ENCODE assay signal across 29 cellular contexts in the genomic region with DNA sequence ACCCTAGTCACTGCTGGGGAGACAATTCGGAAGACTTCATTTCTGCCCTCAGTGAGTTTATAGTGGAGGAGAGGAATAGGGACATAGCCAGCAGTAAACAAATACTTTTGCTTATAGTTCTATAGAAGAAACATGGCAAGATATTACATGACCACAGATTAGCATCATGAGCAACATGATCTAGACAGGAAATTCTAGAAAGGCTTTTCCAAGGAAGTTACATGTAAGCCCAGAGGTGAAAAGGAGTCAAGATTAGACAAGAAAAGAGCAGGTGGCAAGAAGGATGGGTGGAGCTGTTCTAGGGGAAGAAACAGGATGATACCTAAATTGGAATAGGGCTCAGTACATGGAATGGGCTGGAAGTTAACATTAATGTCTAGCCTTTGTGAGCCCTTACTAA.
"Had no signal": no experiment of that assay in that cellular context is flagged by ENCODE, and none has a peak within 500 bp of the region (broad histone marks: within the 10 kb centered on the region; RNA-seq: fewer than 3 reads in every experiment).

No MANE protein-coding gene starts in this region.

- H3K36me3 ChIP-seq: adrenal gland, breast epithelium, gastroesophageal sphincter, WERI-Rb-1 had no signal

- H3K4me3 ChIP-seq: adrenal gland, breast epithelium, coronary artery, dorsolateral prefrontal cortex, gastroesophageal sphincter had no signal

- H3K27ac ChIP-seq: adrenal gland, breast epithelium, coronary artery, dorsolateral prefrontal cortex, epithelial cell of prostate, gastroesophageal sphincter, WERI-Rb-1 had no signal

- H3K4me1 ChIP-seq: breast epithelium had no signal

- H3K27me3 ChIP-seq: adrenal gland, breast epithelium, dorsolateral prefrontal cortex, gastroesophageal sphincter had no signal

- ATAC-seq: activated CD4-positive, CD25-positive, alpha-beta regulatory T cell treated with anti-CD3 and anti-CD28 coated beads, Interleukin-2, amount 50 U/mL, for 24 hours; activated CD8-positive, alpha-beta T cell treated with anti-CD3 and anti-CD28 coated beads for 36 hours; activated naive CD8-positive, alpha-beta T cell treated with anti-CD3 and anti-CD28 coated beads, Interleukin-2, amount 50 U/mL, for 24 hours; activated T-cell treated with anti-CD3 and anti-CD28 coated beads, Interleukin-2, amount 50 U/mL, for 4 hours; activated T-helper 17 cell treated with anti-CD3 and anti-CD28 coated beads, Interleukin-2, amount 50 U/mL, for 72 hours; gastroesophageal sphincter; T-helper 17 cell had no signal

- H3K9me3 ChIP-seq: adrenal gland, breast epithelium, gastroesophageal sphincter had no signal

- DNase-seq: activated B cell treated with CpG ODN at 0.5 μM for 24 hours; activated CD4-positive, alpha-beta T cell treated with anti-CD3 and anti-CD28 coated beads for 48 hours; activated CD4-positive, alpha-beta T cell treated with anti-CD3 and anti-CD28 coated beads, Interleukin-2, amount 50 U/mL, for 1 hour; activated CD4-positive, alpha-beta T cell treated with anti-CD3 and anti-CD28 coated beads, Interleukin-2, amount 50 U/mL, for 48 hours; activated CD8-positive, alpha-beta memory T cell treated with anti-CD3 and anti-CD28 coated beads for 24 hours; activated CD8-positive, alpha-beta T cell treated with anti-CD3 and anti-CD28 coated beads for 36 hours; activated effector memory CD4-positive, alpha-beta T cell treated with Interleukin-2 at 50 U/mL for 16 hours; activated gamma-delta T cell treated with Interleukin-2 at 50 U/mL for 16 hours; activated naive CD4-positive, alpha-beta T cell treated with anti-CD3 and anti-CD28 coated beads for 36 hours; activated naive CD8-positive, alpha-beta T cell treated with anti-CD3 and anti-CD28 coated beads for 36 hours; activated naive CD8-positive, alpha-beta T cell treated with anti-CD3 and anti-CD28 coated beads, Interleukin-2, amount 50 U/mL, for 24 hours; activated T-cell treated with anti-CD3 and anti-CD28 coated beads, Interleukin-2, amount 50 U/mL, for 4 hours; adrenal gland; amygdala; aorta; dorsolateral prefrontal cortex; effector memory CD4-positive, alpha-beta T cell; endodermal cell; foreskin melanocyte; T-helper 1 cell; T-helper 17 cell; T1000; WERI-Rb-1 had no signal
